22 cellular contexts compared by ENCODE assay signal in genomic region chr2:238638982-238639341, GRCh38.
A peak's percentile ranks its signal among the peaks of the same experiment; 100 is the strongest.
DNase-seq lines count a peak whose midpoint lies in the region; ATAC-seq and TF ChIP-seq lines count a peak whose summit lies in the region.
"Had no signal": no experiment of that assay in that cellular context is flagged by ENCODE, and none has a peak within 500 bp of the region (broad histone marks: within the 10 kb centered on the region; RNA-seq: fewer than 3 reads in every experiment).

No MANE protein-coding gene starts in this region.

- H3K4me3 Mint-ChIP-seq in MCF 10A (ENCODE audit: unreplicated experiment) (no peak overlapping the region), HFFc6 (no peak overlapping the region)
- H3K4me3 Mint-ChIP-seq: CD4-positive, CD25-positive, alpha-beta regulatory T cell; H9 had no signal

- H3K27me3 ChIP-seq in breast epithelium (no peaks in the 10 kb centered on the region), neuronal stem cell (ENCODE audit: control insufficient read depth in 3 of 3, insufficient read depth in 3 of 3, low read depth in 1 of 3, low read length in 3 of 3) (no peaks in the 10 kb centered on the region)

- peak overlapping the region; percentile 87 for H4K8ac ChIP-seq in neuronal stem cell (ENCODE audit: low read depth, low read length)

- H3K4me1 ChIP-seq in breast epithelium (no peaks in the 10 kb centered on the region), neuronal stem cell (ENCODE audit: control insufficient read depth in 2 of 2, insufficient read depth in 1 of 2, low read depth in 1 of 2, low read length in 2 of 2) (peaks cover 2 to 5% of the 10 kb centered on the region in 2 donors)

- H3K36me3 Mint-ChIP-seq in MCF 10A (ENCODE audit: insufficient read depth, unreplicated experiment) (no peaks in the 10 kb centered on the region), HFFc6 (ENCODE audit: low read depth) (no peaks in the 10 kb centered on the region)
- H3K36me3 Mint-ChIP-seq: CD4-positive, CD25-positive, alpha-beta regulatory T cell had no signal

- H3K36me3 ChIP-seq in breast epithelium (no peaks in the 10 kb centered on the region), neuronal stem cell (replicated peaks in 1 of 2; ENCODE audit: control insufficient read depth in 2 of 2, insufficient read depth in 2 of 2, low read length in 2 of 2) (no peaks in the 10 kb centered on the region)

- peak overlapping the region; percentile 11 for H3K18ac ChIP-seq in neuronal stem cell (ENCODE audit: low read length)

- no peak overlapping the region for H3K4me2 ChIP-seq in neuronal stem cell (ENCODE audit: insufficient read depth, low read length, poor library complexity, severe bottlenecking)

- ATAC-seq in GM18519 (IDR thresholded peaks at IDR 0.05; ENCODE audit: low FRiP score, unreplicated experiment) (no peak), GM21786 (IDR thresholded peaks at IDR 0.05; ENCODE audit: unreplicated experiment) (no peak)
- ATAC-seq: Panc1 had no signal

- peaks cover 4% of the 10 kb centered on the region for H3K4me1 Mint-ChIP-seq in MCF 10A (ENCODE audit: insufficient read depth, unreplicated experiment)
- peaks cover 34% of the 10 kb centered on the region for H3K4me1 Mint-ChIP-seq in HFFc6 (ENCODE audit: low read depth)
- H3K4me1 Mint-ChIP-seq: CD4-positive, CD25-positive, alpha-beta regulatory T cell; H9 had no signal

- POLR2A ChIA-PET in MCF 10A (lab: Yijun Ruan, JAX): interaction anchor here (0.7 to 0.8 kb wide), 2 partner anchors 20 to 125 kb away, joined by 3 read pairs; no protein-coding TSS in a partner anchor

- no peak for TF ChIP-seq POLR2A in breast epithelium (IDR thresholded peaks at IDR 0.05)

- H3K9ac ChIP-seq in neuronal stem cell (ENCODE audit: low read depth, low read length, poor library complexity): no peak overlapping the region
- H3K9ac ChIP-seq: GM23248 had no signal

- H3K27ac ChIP-seq in breast epithelium (peak overlapping the region; percentile 38 to 42), neuronal stem cell (replicated peaks; ENCODE audit: low read length) (no peak overlapping the region)
- H3K27ac ChIP-seq: GM23248, RWPE1 had no signal

- no peak for TF ChIP-seq CTCF in breast epithelium (IDR thresholded peaks at IDR 0.05)
- TF ChIP-seq CTCF in MCF 10A (IDR thresholded peaks at IDR 0.05; ENCODE audit: unreplicated experiment): no peak
- TF ChIP-seq CTCF in HFFc6 (IDR thresholded peaks at IDR 0.05): no peak

- peak overlapping the region in 1 of 3 donors; percentile 11 for H3K4me3 ChIP-seq in breast epithelium
- peak overlapping the region in 1 of 2 donors; percentile 23 for H3K4me3 ChIP-seq in neuronal stem cell (ENCODE audit: low read length in 2 of 2)
- H3K4me3 ChIP-seq: GM23248 had no signal

- CTCF ChIA-PET in MCF 10A (lab: Yijun Ruan, JAX): interaction anchor here (0.7 kb wide), 1 partner anchor 8 kb away, joined by 3 read pairs; no protein-coding TSS in a partner anchor

- no peak overlapping the region for H2BK12ac ChIP-seq in neuronal stem cell (ENCODE audit: low read length)

- intact Hi-C loops in breast epithelium (cut with DNase I; ENCODE audit: low total_unique reads): no loop called here
- intact Hi-C loops in MCF 10A (cut with micrococcal nuclease): no loop called here

- H3K23ac ChIP-seq in neuronal stem cell (ENCODE audit: low read depth, low read length, poor library complexity): no peak overlapping the region

- H3K14ac ChIP-seq in neuronal stem cell (ENCODE audit: low read length): no peak overlapping the region

- H2BK120ac ChIP-seq in neuronal stem cell (ENCODE audit: low read depth, low read length): no peak overlapping the region

- no TSS peak for BruUV-seq in MCF 10A (replicated peaks; lab: Mats Ljungman, UMichigan)

- DNase-seq in breast epithelium (ENCODE audit: low spot score in 2 of 2) (peak in 1 of 2 donors; percentile 20), MCF 10A (ENCODE audit: unreplicated experiment) (no peak), islet precursor cell (peak; percentile 46), neuronal stem cell (ENCODE audit: low spot score) (no peak), HFFc6 (no peak)
- DNase-seq: CD4-positive, CD25-positive, alpha-beta regulatory T cell; DMS153; DND-41; GM23248; H9; IMR-90; KG1; MM.1S; NCI-H1694; NCI-H2029 treated with DMSO at 0.1 percent for 48 hours; NCI-H2227 treated with DMSO at 0.1 percent for 48 hours; NCI-H526 treated with DMSO at 0.1 percent for 48 hours; SHP77 had no signal

- H3K9me3 ChIP-seq in breast epithelium: no peaks in the 10 kb centered on the region
- peaks cover 0 to 4% of the 10 kb centered on the region in 2 donors for H3K9me3 ChIP-seq in neuronal stem cell (replicated peaks in 1 of 2; ENCODE audit: control insufficient read depth in 2 of 2, insufficient read depth in 1 of 2, low read depth in 1 of 2, low read length in 2 of 2)

- H4K91ac ChIP-seq in neuronal stem cell (ENCODE audit: low read depth, low read length, poor library complexity): no peak overlapping the region

- no peak overlapping the region for H2BK5ac ChIP-seq in neuronal stem cell (ENCODE audit: low read length)

- H3K9me3 Mint-ChIP-seq in MCF 10A (ENCODE audit: unreplicated experiment) (no peaks in the 10 kb centered on the region), HFFc6 (no peaks in the 10 kb centered on the region)
- H3K9me3 Mint-ChIP-seq: H9 had no signal

- H3K79me1 ChIP-seq in neuronal stem cell (ENCODE audit: low read depth, low read length): no peaks in the 10 kb centered on the region

- no peak overlapping the region for H2BK15ac ChIP-seq in neuronal stem cell (ENCODE audit: low read length)

- no peak overlapping the region for H2AFZ ChIP-seq in neuronal stem cell (ENCODE audit: low read length)
- H2AFZ ChIP-seq: GM23248 had no signal

- H3K4ac ChIP-seq in neuronal stem cell (ENCODE audit: low read length): no peak overlapping the region

- WGBS in neuronal stem cell (ENCODE audit: extremely low coverage in 2 of 2, insufficient read length in 2 of 2, insufficient replicate concordance in 1 of 2), 2 donors: no CpG with 5 or more reads among the region's 13 CpGs

- no peak overlapping the region for H3K27ac Mint-ChIP-seq in MCF 10A (ENCODE audit: low read depth, unreplicated experiment)
- H3K27ac Mint-ChIP-seq in HFFc6: no peak overlapping the region
- H3K27ac Mint-ChIP-seq: CD4-positive, CD25-positive, alpha-beta regulatory T cell; H9 had no signal

- H2AK5ac ChIP-seq in neuronal stem cell (ENCODE audit: low read depth, low read length): peak overlapping the region; percentile 79

- H3K27me3 Mint-ChIP-seq in MCF 10A (ENCODE audit: insufficient read depth, unreplicated experiment) (no peaks in the 10 kb centered on the region), HFFc6 (ENCODE audit: insufficient read depth) (peaks cover 29% of the 10 kb centered on the region)
